In the genomic region with DNA sequence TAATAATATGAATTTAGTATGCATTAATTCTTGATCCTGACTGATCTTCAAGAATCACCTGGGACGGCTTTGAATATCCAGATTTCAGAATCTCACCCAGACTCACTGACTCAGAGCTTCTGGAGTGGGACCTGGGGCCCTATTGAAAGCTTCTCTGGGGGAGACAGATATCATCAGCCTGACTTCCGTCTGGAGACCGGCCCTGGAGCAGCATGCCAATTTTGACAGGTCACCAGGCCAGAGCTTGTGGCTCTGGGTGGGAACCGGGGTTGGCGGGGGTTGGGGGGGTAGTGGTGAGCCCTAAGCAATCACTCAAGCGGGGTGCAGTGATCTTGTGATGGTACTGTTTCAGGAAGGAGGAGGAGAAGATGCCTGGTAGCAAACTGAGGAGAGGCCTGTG, we compare ENCODE assay signal across 1 cellular context.
TF ChIP-seq lines count a peak whose summit lies in the region.

No MANE protein-coding gene starts in this region.

TF ChIP-seq in GM23338, 12 proteins besides CTCF, POLR2A, EP300 and RAD21 (continued from another document):
- TF ChIP-seq, protein P1, sequence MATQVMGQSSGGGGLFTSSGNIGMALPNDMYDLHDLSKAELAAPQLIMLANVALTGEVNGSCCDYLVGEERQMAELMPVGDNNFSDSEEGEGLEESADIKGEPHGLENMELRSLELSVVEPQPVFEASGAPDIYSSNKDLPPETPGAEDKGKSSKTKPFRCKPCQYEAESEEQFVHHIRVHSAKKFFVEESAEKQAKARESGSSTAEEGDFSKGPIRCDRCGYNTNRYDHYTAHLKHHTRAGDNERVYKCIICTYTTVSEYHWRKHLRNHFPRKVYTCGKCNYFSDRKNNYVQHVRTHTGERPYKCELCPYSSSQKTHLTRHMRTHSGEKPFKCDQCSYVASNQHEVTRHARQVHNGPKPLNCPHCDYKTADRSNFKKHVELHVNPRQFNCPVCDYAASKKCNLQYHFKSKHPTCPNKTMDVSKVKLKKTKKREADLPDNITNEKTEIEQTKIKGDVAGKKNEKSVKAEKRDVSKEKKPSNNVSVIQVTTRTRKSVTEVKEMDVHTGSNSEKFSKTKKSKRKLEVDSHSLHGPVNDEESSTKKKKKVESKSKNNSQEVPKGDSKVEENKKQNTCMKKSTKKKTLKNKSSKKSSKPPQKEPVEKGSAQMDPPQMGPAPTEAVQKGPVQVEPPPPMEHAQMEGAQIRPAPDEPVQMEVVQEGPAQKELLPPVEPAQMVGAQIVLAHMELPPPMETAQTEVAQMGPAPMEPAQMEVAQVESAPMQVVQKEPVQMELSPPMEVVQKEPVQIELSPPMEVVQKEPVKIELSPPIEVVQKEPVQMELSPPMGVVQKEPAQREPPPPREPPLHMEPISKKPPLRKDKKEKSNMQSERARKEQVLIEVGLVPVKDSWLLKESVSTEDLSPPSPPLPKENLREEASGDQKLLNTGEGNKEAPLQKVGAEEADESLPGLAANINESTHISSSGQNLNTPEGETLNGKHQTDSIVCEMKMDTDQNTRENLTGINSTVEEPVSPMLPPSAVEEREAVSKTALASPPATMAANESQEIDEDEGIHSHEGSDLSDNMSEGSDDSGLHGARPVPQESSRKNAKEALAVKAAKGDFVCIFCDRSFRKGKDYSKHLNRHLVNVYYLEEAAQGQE (IDR thresholded peaks at IDR 0.05; ENCODE audit: unreplicated experiment): no peak
- TF ChIP-seq NANOG (IDR thresholded peaks at IDR 0.05; ENCODE audit: borderline replicate concordance): no peak
- no peak for TF ChIP-seq CREB1 (CRISPR knock-in tag; IDR thresholded peaks at IDR 0.05; ENCODE audit: low read depth)
- TF ChIP-seq ZNF462 (CRISPR knock-in tag; IDR thresholded peaks at IDR 0.05): no peak
- TF ChIP-seq ZNF114 (CRISPR knock-in tag; IDR thresholded peaks at IDR 0.05): no peak
- TF ChIP-seq STAT1 (IDR thresholded peaks at IDR 0.05; ENCODE audit: unreplicated experiment): no peak
